In the genomic region with DNA sequence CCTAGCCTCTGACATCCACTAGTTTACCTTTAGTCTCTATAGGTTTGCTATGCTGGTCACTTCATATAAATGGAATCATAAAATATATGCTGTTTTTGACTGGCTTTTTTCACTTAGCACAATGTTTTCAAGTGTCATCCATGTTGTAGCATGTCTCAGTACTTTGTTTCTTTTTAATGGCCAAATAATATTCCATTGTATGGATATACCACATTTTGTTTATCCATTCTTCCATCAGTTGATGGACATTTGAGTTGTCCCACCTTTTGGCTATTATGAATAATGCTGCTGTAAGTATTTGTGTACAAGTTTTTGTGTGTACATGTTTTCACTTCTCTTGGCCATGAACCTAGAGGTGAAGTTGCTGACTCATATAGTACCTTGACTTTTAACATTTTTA, we compare ENCODE assay signal across 22 cellular contexts.
DNase-seq lines count a peak whose midpoint lies in the region; ATAC-seq, FAIRE-seq and TF ChIP-seq lines count a peak whose summit lies in the region.
"Had no signal": no experiment of that assay in that cellular context is flagged by ENCODE, and none has a peak within 500 bp of the region (broad histone marks: within the 10 kb centered on the region; RNA-seq: fewer than 3 reads in every experiment).

No MANE protein-coding gene starts in this region.

- H3K9ac ChIP-seq in K562 (ENCODE audit: insufficient read depth in 1 of 2, low read depth in 2 of 2, low read length in 2 of 2) = no peak overlapping the region
- H3K9ac ChIP-seq: BLaER1 treated with 17β-estradiol and CSF1 and Interleukin-3, amounts not matched to agents 10 nM and 100 nM had no signal

- H3K9me3 ChIP-seq in A549 = peaks cover 10% of the 10 kb centered on the region
- H3K9me3 ChIP-seq in K562 (replicated peaks; ENCODE audit: control insufficient read depth, insufficient read depth, low read depth, low read length) = 0 out of 2 replicates have a peak, but pooled peaks cover 2% of the 10 kb centered on the region
- no peaks in the 10 kb centered on the region for H3K9me3 ChIP-seq in tibial artery
- H3K9me3 ChIP-seq in heart left ventricle = peaks cover 0 to 9% (median 0%) of the 10 kb centered on the region in 12 donors
- H3K9me3 ChIP-seq: Caco-2 had no signal

- TF ChIP-seq EP300 in A549 (IDR thresholded peaks at IDR 0.05) (no peak), K562 (IDR thresholded peaks at IDR 0.05; ENCODE audit: low read length) (no peak)

- H3K27ac ChIP-seq in A549 (no peak overlapping the region), K562 (ENCODE audit: extremely low read depth, low read depth, low read length) (no peak overlapping the region), tibial artery (no peak overlapping the region), heart left ventricle (no peak overlapping the region)
- H3K27ac ChIP-seq: BLaER1 treated with 17β-estradiol and CSF1 and Interleukin-3, amounts not matched to agents 10 nM and 100 nM; C4-2B had no signal

- TF ChIP-seq RAD21 in A549 (conservative IDR thresholded peaks at IDR 0.05 in 1 of 2, IDR thresholded peaks at IDR 0.05 in 1 of 2) (no peak), K562 (CRISPR knock-in tag; conservative IDR thresholded peaks at IDR 0.05 in 1 of 2, IDR thresholded peaks at IDR 0.05 in 1 of 2) (no peak)

- peaks cover 9% of the 10 kb centered on the region for H3K36me3 Mint-ChIP-seq in osteocyte (ENCODE audit: unreplicated experiment)
- H3K36me3 Mint-ChIP-seq: CD8-positive, alpha-beta T cell had no signal

- intact Hi-C loops in K562 (cut with micrococcal nuclease) (no loop called here), tibial artery (cut with DNase I; ENCODE audit: low total_unique reads) (no loop called here), heart left ventricle (cut with DNase I) (no loop called here)

- peaks cover 4% of the 10 kb centered on the region for H3K9me3 Mint-ChIP-seq in osteocyte (ENCODE audit: unreplicated experiment)
- H3K9me3 Mint-ChIP-seq: CD8-positive, alpha-beta T cell had no signal

- H3K4me3 Mint-ChIP-seq in osteocyte (ENCODE audit: unreplicated experiment) = no peak overlapping the region
- H3K4me3 Mint-ChIP-seq: B cell; CD4-positive, alpha-beta T cell; CD8-positive, alpha-beta T cell had no signal

- peaks cover under 1% of the 10 kb centered on the region for H3K4me1 Mint-ChIP-seq in osteocyte (ENCODE audit: unreplicated experiment)
- H3K4me1 Mint-ChIP-seq: B cell had no signal

- H3K9me1 ChIP-seq in K562 (ENCODE audit: control insufficient read depth, insufficient read depth, low read length) = no peaks in the 10 kb centered on the region

- TF ChIP-seq CTCF in A549 (IDR thresholded peaks at IDR 0.05) (no peak), K562 (IDR thresholded peaks at IDR 0.05 in 2 of 3, conservative IDR thresholded peaks at IDR 0.05 in 1 of 3; ENCODE audit: insufficient read depth in 2 of 3, low read depth in 1 of 3, low read length in 3 of 3) (no peak), tibial artery (IDR thresholded peaks at IDR 0.05) (no peak), heart left ventricle (IDR thresholded peaks at IDR 0.05) (no peak), osteocyte (IDR thresholded peaks at IDR 0.05) (no peak)

- H3K4me1 ChIP-seq in A549 (peaks cover 7% of the 10 kb centered on the region; the same call in 1 of the 3 replicates), K562 (replicated peaks in 1 of 2; ENCODE audit: control insufficient read depth in 2 of 2, insufficient read depth in 2 of 2, low read length in 2 of 2) (peaks cover 8 to 13% of the 10 kb centered on the region in 2 experiments; a peak in 4 of 5 replicates), tibial artery (no peaks in the 10 kb centered on the region), heart left ventricle (peaks cover 0 to 2% (median 0%) of the 10 kb centered on the region in 12 donors)
- H3K4me1 ChIP-seq: BLaER1 treated with 17β-estradiol and CSF1 and Interleukin-3, amounts not matched to agents 10 nM and 100 nM; Caco-2 had no signal

- no peak for DNase-seq in A549 (ENCODE audit: low read depth in 1 of 2, low spot score in 1 of 2)
- no peak for DNase-seq in GM12891 (ENCODE audit: insufficient read length, low spot score)
- no peak for DNase-seq in GM19239 (ENCODE audit: insufficient read length, low spot score)
- no peak for DNase-seq in K562 (ENCODE audit: extremely low read depth in 1 of 4, low spot score in 3 of 4)
- DNase-seq in tibial artery = no peak
- no peak for DNase-seq in heart left ventricle
- no peak for DNase-seq in osteocyte (ENCODE audit: extremely low spot score, unreplicated experiment)
- DNase-seq: 8988T; AML-193; Caco-2; Calu3; CD4-positive, alpha-beta T cell; CD8-positive, alpha-beta T cell; DMS79 treated with DMSO at 0.1 percent for 48 hours; GF-D8 had no signal

- in situ Hi-C loops in K562 (cut with MboI) = no loop called here

- no peak overlapping the region for H2AFZ ChIP-seq in K562 (ENCODE audit: low read depth, low read length)

- H3K27me3 ChIP-seq in K562 (ENCODE audit: control insufficient read depth in 2 of 2, insufficient read depth in 2 of 2, low read length in 2 of 2) = no peaks in the 10 kb centered on the region
- no peaks in the 10 kb centered on the region for H3K27me3 ChIP-seq in tibial artery
- no peaks in the 10 kb centered on the region for H3K27me3 ChIP-seq in heart left ventricle
- H3K27me3 ChIP-seq: BLaER1 treated with 17β-estradiol and CSF1 and Interleukin-3, amounts not matched to agents 10 nM and 100 nM had no signal

- H3K27ac Mint-ChIP-seq in osteocyte (ENCODE audit: unreplicated experiment) = no peak overlapping the region
- H3K27ac Mint-ChIP-seq: B cell; CD4-positive, alpha-beta T cell; CD8-positive, alpha-beta T cell had no signal

- BruUV-seq in K562 (replicated peaks; lab: Mats Ljungman, UMichigan) = no TSS peak

- FAIRE-seq in A549 (lab: Jason Lieb, UNC) = peak; percentile 70
- peak; percentile 35 for FAIRE-seq in GM12891 (lab: Jason Lieb, UNC)
- peak; percentile 4 for FAIRE-seq in GM19239 (lab: Jason Lieb, UNC)
- FAIRE-seq in K562 (lab: Jason Lieb, UNC) = no peak
- FAIRE-seq: A204.1, D721Med, G401.6, GM12892 had no signal

- H3K4me3 ChIP-seq in A549 (no peak overlapping the region), K562 (no peak overlapping the region), tibial artery (no peak overlapping the region), heart left ventricle (no peak overlapping the region)
- H3K4me3 ChIP-seq: BLaER1 treated with 17β-estradiol and CSF1 and Interleukin-3, amounts not matched to agents 10 nM and 100 nM had no signal

- TF ChIP-seq POLR2A in A549 (IDR thresholded peaks at IDR 0.05; ENCODE audit: low read length) (no peak), GM12891 (IDR thresholded peaks at IDR 0.05; ENCODE audit: low read depth, low read length) (no peak), K562 (conservative IDR thresholded peaks at IDR 0.05) (no peak), heart left ventricle (IDR thresholded peaks at IDR 0.05) (no peak)

- no peaks in the 10 kb centered on the region for H3K27me3 Mint-ChIP-seq in osteocyte (ENCODE audit: unreplicated experiment)
- H3K27me3 Mint-ChIP-seq: B cell; CD4-positive, alpha-beta T cell had no signal

- POLR2A ChIA-PET in A549 (lab: Yijun Ruan, JAX) (no interaction called here), K562 (lab: Yijun Ruan, JAX) (no interaction called here)

- H3K4me2 ChIP-seq in A549 = no peak overlapping the region
- no peak overlapping the region for H3K4me2 ChIP-seq in K562 (ENCODE audit: insufficient read depth, low read length)
- H3K4me2 ChIP-seq: BLaER1 treated with 17β-estradiol and CSF1 and Interleukin-3, amounts not matched to agents 10 nM and 100 nM had no signal

- ATAC-seq in A549 (no peak), K562 (no peak), heart left ventricle (no peak)
- ATAC-seq: CD8-positive, alpha-beta T cell had no signal

- no peaks in the 10 kb centered on the region for H3K79me2 ChIP-seq in K562 (ENCODE audit: control insufficient read depth, insufficient read depth, low read length)

- CTCF ChIA-PET in A549 (lab: Yijun Ruan, JAX) (no interaction called here), K562 (lab: Yijun Ruan, JAX; ENCODE audit: low intra/inter-chr PET ratio) (no interaction called here)

- no peaks in the 10 kb centered on the region for H4K20me1 ChIP-seq in K562 (replicated peaks; ENCODE audit: control insufficient read depth, insufficient read depth, low read length)
- H4K20me1 ChIP-seq: BLaER1 treated with 17β-estradiol and CSF1 and Interleukin-3, amounts not matched to agents 10 nM and 100 nM had no signal

- H3K36me3 ChIP-seq in K562 (ENCODE audit: control insufficient read depth, insufficient read depth, low read length) = no peaks in the 10 kb centered on the region
- H3K36me3 ChIP-seq in tibial artery = no peaks in the 10 kb centered on the region
- no peaks in the 10 kb centered on the region for H3K36me3 ChIP-seq in heart left ventricle

TF ChIP-seq in A549, 52 proteins besides CTCF, POLR2A, EP300 and RAD21 (continues in another document):
- TF ChIP-seq, protein P1, sequence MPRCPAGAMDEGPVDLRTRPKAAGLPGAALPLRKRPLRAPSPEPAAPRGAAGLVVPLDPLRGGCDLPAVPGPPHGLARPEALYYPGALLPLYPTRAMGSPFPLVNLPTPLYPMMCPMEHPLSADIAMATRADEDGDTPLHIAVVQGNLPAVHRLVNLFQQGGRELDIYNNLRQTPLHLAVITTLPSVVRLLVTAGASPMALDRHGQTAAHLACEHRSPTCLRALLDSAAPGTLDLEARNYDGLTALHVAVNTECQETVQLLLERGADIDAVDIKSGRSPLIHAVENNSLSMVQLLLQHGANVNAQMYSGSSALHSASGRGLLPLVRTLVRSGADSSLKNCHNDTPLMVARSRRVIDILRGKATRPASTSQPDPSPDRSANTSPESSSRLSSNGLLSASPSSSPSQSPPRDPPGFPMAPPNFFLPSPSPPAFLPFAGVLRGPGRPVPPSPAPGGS (IDR thresholded peaks at IDR 0.05) = no peak

TF ChIP-seq in GM12891, 5 proteins besides CTCF, POLR2A, EP300 and RAD21:
- TF ChIP-seq POU2F2 (IDR thresholded peaks at IDR 0.05; ENCODE audit: low read depth, low read length) (no peak), PAX5 (IDR thresholded peaks at IDR 0.05; ENCODE audit: insufficient read depth, low read length, severe bottlenecking) (no peak), TAF1 (IDR thresholded peaks at IDR 0.05; ENCODE audit: low read depth, low read length) (no peak), POLR2AphosphoS5 (IDR thresholded peaks at IDR 0.05; ENCODE audit: low read depth, low read length) (no peak), SPI1 (IDR thresholded peaks at IDR 0.05; ENCODE audit: low read depth, low read length) (no peak)

TF ChIP-seq in K562, 482 proteins besides CTCF, POLR2A, EP300 and RAD21 (continues in another document):
- TF ChIP-seq NUFIP1 (IDR thresholded peaks at IDR 0.05; ENCODE audit: partially characterized antibody) = no peak
- TF ChIP-seq ZNF316 (IDR thresholded peaks at IDR 0.05) = peak; percentile 10; the same call in 1 of the 2 replicates
- TF ChIP-seq XRCC4 (IDR thresholded peaks at IDR 0.05; ENCODE audit: extremely low read depth, insufficient read depth, insufficient read length) = no peak
